Comparison of ENCODE assay signal across 17 cellular contexts in the genomic region with DNA sequence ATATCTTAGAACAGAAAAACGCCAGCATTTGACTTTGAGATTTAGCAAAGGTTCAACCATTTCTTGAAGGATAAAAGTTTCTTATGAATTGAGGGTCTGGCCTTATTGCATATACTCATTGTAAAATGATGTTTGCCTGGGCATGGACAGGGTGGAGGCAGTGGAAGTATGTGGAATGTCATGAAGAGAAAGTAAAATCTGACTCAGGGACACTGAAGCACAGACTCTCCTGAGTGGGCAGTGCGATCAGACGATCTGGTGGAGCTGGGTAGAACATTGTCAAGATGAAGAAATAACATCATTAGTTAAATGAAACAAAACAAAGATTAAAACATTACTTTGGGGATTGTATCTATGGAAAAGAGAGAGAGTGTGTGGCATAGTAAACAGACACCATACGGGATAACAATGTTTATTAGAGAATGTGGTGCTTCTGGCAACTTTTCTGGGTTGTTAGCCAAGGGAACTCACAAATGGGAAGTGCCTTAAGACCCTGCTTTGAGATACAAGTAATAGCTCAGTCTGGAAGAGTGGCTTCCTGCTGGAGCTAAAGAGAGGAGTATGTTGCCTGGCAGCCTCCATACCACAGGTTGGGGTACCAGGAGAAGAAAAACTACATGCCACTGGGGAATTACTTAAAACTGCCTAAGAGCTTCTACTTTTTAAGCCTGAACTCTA. TPM values are rescaled to one million over a fixed set of nuclear protein-coding genes. Genes with fewer than 3 reads are reported as not detected.
DNase-seq lines count a peak whose midpoint lies in the region; ATAC-seq and TF ChIP-seq lines count a peak whose summit lies in the region.
"Had no signal": no experiment of that assay in that cellular context is flagged by ENCODE, and none has a peak within 500 bp of the region (broad histone marks: within the 10 kb centered on the region; RNA-seq: fewer than 3 reads in every experiment).

No MANE protein-coding gene starts in this region.

- DNase-seq in AG20443 (ENCODE audit: low spot score) (peak; percentile 56), dedifferentiated amniotic fluid mesenchymal stem cell (ENCODE audit: extremely low spot score) (peak; percentile 28), naive B cell (no peak), inferior parietal cortex (ENCODE audit: extremely low spot score) (no peak), vagina (ENCODE audit: extremely low spot score in 2 of 2) (no peak)
- DNase-seq: activated naive CD4-positive, alpha-beta T cell treated with anti-CD3 and anti-CD28 coated beads, Interleukin-2, amount 10 ng/mL, durations not matched to agents 7 days and 5 days; CD8-positive, alpha-beta memory T cell; cortex of kidney; left lung; MM.1S; PC-9; stimulated activated CD4-positive, alpha-beta T cell treated with anti-CD3 and anti-CD28 coated beads, Interleukin-2, amount 100 ng/mL, for 24 hours had no signal

- H3K9me3 ChIP-seq in Loucy (ENCODE audit: insufficient read depth, low read depth, low read length), result no peaks in the 10 kb centered on the region
- H3K9me3 ChIP-seq in vagina, result no peaks in the 10 kb centered on the region
- H3K9me3 ChIP-seq: left lung had no signal

- no peaks in the 10 kb centered on the region for H3K9me3 Mint-ChIP-seq in naive B cell
- H3K9me3 Mint-ChIP-seq: activated naive CD4-positive, alpha-beta T cell treated with anti-CD3 and anti-CD28 coated beads, Interleukin-2, amount 10 ng/mL, durations not matched to agents 7 days and 5 days; CD8-positive, alpha-beta memory T cell; stimulated activated naive CD8-positive, alpha-beta T cell treated with anti-CD3 and anti-CD28 coated beads, Interleukin-15, Interleukin-2, amounts not matched to agents 100 ng/mL and 50 ng/mL, for 24 hours; T-helper 1 cell treated with Interleukin-12 subunit alpha and Interleukin-12 subunit beta and Interleukin-4 antibody, amounts not matched to agents 30 μg/mL and 1 μg/mL, for 36 hours had no signal

- no peaks in the 10 kb centered on the region for H3K9me2 ChIP-seq in Loucy (replicated peaks; ENCODE audit: low read depth, low read length)

- peaks cover 70% of the 10 kb centered on the region for H3K79me2 ChIP-seq in Loucy (ENCODE audit: insufficient read depth, low read length)

- H2AFZ ChIP-seq in Loucy (ENCODE audit: low read length), result no peak overlapping the region
- H2AFZ ChIP-seq: PC-9 had no signal

- no peaks in the 10 kb centered on the region for H3K27me3 ChIP-seq in Loucy (ENCODE audit: insufficient read depth, low read length, poor library complexity, severe bottlenecking)
- H3K27me3 ChIP-seq in vagina, result no peaks in the 10 kb centered on the region
- H3K27me3 ChIP-seq: left lung had no signal

- peaks cover 56% of the 10 kb centered on the region for H3K4me1 ChIP-seq in Loucy (ENCODE audit: insufficient read depth, low read length, poor library complexity, severe bottlenecking)
- peaks cover 71% of the 10 kb centered on the region for H3K4me1 ChIP-seq in vagina

- H3K36me3 ChIP-seq in Loucy (ENCODE audit: insufficient read depth, low read length) (no peaks in the 10 kb centered on the region), vagina (no peaks in the 10 kb centered on the region)

- H3K27ac Mint-ChIP-seq in naive B cell, result peak overlapping the region in 4 of 6 donors; percentile 15 to 55 (median 32)
- H3K27ac Mint-ChIP-seq: activated naive CD4-positive, alpha-beta T cell treated with anti-CD3 and anti-CD28 coated beads, Interleukin-2, amount 10 ng/mL, durations not matched to agents 7 days and 5 days; stimulated activated naive CD8-positive, alpha-beta T cell treated with anti-CD3 and anti-CD28 coated beads, Interleukin-15, Interleukin-2, amounts not matched to agents 100 ng/mL and 50 ng/mL, for 24 hours; T-helper 1 cell treated with Interleukin-12 subunit alpha and Interleukin-12 subunit beta and Interleukin-4 antibody, amounts not matched to agents 30 μg/mL and 1 μg/mL, for 36 hours had no signal

- peaks cover 44 to 56% (median 50%) of the 10 kb centered on the region in 3 donors for H3K4me1 Mint-ChIP-seq in naive B cell

- peak overlapping the region; percentile 64 for H3K9ac ChIP-seq in Loucy (ENCODE audit: low read depth, low read length, poor library complexity, severe bottlenecking)

- intact Hi-C loops in vagina (cut with DNase I), result no loop called here

- no peak overlapping the region for H3K27ac ChIP-seq in vagina
- H3K27ac ChIP-seq: PC-9 had no signal

- peaks cover 44% of the 10 kb centered on the region for H4K20me1 ChIP-seq in Loucy (ENCODE audit: insufficient read depth, low read length, poor library complexity, severe bottlenecking)

- H3K36me3 Mint-ChIP-seq in naive B cell, result no peaks in the 10 kb centered on the region
- H3K36me3 Mint-ChIP-seq: activated naive CD4-positive, alpha-beta T cell treated with anti-CD3 and anti-CD28 coated beads, Interleukin-2, amount 10 ng/mL, durations not matched to agents 7 days and 5 days had no signal

- peak overlapping the region; percentile 98 for H3K4me2 ChIP-seq in Loucy (ENCODE audit: low read depth, low read length, poor library complexity, severe bottlenecking)
- H3K4me2 ChIP-seq: PC-9 had no signal

- H3K4me3 ChIP-seq in Loucy (ENCODE audit: low read length, poor library complexity, severe bottlenecking) (peak overlapping the region; percentile 83), vagina (no peak overlapping the region)
- H3K4me3 ChIP-seq: left lung, PC-9 had no signal

- H3F3A ChIP-seq in Loucy (ENCODE audit: low read depth), result 0 out of 2 replicates have a peak, but pooled peaks cover 6% of the 10 kb centered on the region

- ATAC-seq in naive B cell (ENCODE audit: low read depth in 2 of 2), result no peak
- ATAC-seq in GM19452 (IDR thresholded peaks at IDR 0.05; ENCODE audit: unreplicated experiment), result no peak
- no peak for ATAC-seq in HG02798 (IDR thresholded peaks at IDR 0.05; ENCODE audit: poor library complexity, unreplicated experiment)

- no peaks in the 10 kb centered on the region for H3K27me3 Mint-ChIP-seq in naive B cell
- H3K27me3 Mint-ChIP-seq: activated naive CD4-positive, alpha-beta T cell treated with anti-CD3 and anti-CD28 coated beads, Interleukin-2, amount 10 ng/mL, durations not matched to agents 7 days and 5 days; CD8-positive, alpha-beta memory T cell; stimulated activated naive CD8-positive, alpha-beta T cell treated with anti-CD3 and anti-CD28 coated beads, Interleukin-15, Interleukin-2, amounts not matched to agents 100 ng/mL and 50 ng/mL, for 24 hours had no signal

- TF ChIP-seq POLR2A in vagina (IDR thresholded peaks at IDR 0.05), result no peak

- H3K4me3 Mint-ChIP-seq in naive B cell, result peak overlapping the region in 1 of 8 donors; percentile 1
- H3K4me3 Mint-ChIP-seq: activated naive CD4-positive, alpha-beta T cell treated with anti-CD3 and anti-CD28 coated beads, Interleukin-2, amount 10 ng/mL, durations not matched to agents 7 days and 5 days; stimulated activated naive CD8-positive, alpha-beta T cell treated with anti-CD3 and anti-CD28 coated beads, Interleukin-15, Interleukin-2, amounts not matched to agents 100 ng/mL and 50 ng/mL, for 24 hours; T-helper 1 cell treated with Interleukin-12 subunit alpha and Interleukin-12 subunit beta and Interleukin-4 antibody, amounts not matched to agents 30 μg/mL and 1 μg/mL, for 36 hours had no signal

- no peak for TF ChIP-seq CTCF in Loucy (conservative IDR thresholded peaks at IDR 0.05; ENCODE audit: low read length)
- no peak for TF ChIP-seq CTCF in vagina (IDR thresholded peaks at IDR 0.05)

RNA-seq across cellular contexts. Expression of a gene that starts 4.5 kb away (rescaled TPM):
- polyA plus RNA-seq in naive B cell (ENCODE audit: low read depth in 6 of 6), result 10 to 100 TPM; 20.8 to 39.1 (median 28.7) TPM
- 35.4 TPM for total RNA-seq in vagina

RNA-seq across cellular contexts. Expression of a gene that starts 26.0 kb away (rescaled TPM):
- polyA plus RNA-seq in naive B cell (ENCODE audit: low read depth in 6 of 6), result 10 to 100 TPM; 14.9 to 19.7 (median 16.8) TPM
- 20.9 TPM for total RNA-seq in vagina

Comparison
In these comparisons a context has a peak if more than half of its experiments do, and no peak if none do; other contexts are left out.
1. DNase-seq: peak in AG20443 (single experiment) and dedifferentiated amniotic fluid mesenchymal stem cell (single experiment); none in naive B cell (single experiment), inferior parietal cortex (single experiment) and vagina (0 of 2).